ENCODE assay signal across 1 cellular context in genomic region chr11:6737872-6738466, GRCh38.
TF ChIP-seq lines count a peak whose summit lies in the region.

No MANE protein-coding gene starts in this region.

TF ChIP-seq in GM23338, 12 proteins besides CTCF, POLR2A, EP300 and RAD21:
- TF ChIP-seq, protein P1, sequence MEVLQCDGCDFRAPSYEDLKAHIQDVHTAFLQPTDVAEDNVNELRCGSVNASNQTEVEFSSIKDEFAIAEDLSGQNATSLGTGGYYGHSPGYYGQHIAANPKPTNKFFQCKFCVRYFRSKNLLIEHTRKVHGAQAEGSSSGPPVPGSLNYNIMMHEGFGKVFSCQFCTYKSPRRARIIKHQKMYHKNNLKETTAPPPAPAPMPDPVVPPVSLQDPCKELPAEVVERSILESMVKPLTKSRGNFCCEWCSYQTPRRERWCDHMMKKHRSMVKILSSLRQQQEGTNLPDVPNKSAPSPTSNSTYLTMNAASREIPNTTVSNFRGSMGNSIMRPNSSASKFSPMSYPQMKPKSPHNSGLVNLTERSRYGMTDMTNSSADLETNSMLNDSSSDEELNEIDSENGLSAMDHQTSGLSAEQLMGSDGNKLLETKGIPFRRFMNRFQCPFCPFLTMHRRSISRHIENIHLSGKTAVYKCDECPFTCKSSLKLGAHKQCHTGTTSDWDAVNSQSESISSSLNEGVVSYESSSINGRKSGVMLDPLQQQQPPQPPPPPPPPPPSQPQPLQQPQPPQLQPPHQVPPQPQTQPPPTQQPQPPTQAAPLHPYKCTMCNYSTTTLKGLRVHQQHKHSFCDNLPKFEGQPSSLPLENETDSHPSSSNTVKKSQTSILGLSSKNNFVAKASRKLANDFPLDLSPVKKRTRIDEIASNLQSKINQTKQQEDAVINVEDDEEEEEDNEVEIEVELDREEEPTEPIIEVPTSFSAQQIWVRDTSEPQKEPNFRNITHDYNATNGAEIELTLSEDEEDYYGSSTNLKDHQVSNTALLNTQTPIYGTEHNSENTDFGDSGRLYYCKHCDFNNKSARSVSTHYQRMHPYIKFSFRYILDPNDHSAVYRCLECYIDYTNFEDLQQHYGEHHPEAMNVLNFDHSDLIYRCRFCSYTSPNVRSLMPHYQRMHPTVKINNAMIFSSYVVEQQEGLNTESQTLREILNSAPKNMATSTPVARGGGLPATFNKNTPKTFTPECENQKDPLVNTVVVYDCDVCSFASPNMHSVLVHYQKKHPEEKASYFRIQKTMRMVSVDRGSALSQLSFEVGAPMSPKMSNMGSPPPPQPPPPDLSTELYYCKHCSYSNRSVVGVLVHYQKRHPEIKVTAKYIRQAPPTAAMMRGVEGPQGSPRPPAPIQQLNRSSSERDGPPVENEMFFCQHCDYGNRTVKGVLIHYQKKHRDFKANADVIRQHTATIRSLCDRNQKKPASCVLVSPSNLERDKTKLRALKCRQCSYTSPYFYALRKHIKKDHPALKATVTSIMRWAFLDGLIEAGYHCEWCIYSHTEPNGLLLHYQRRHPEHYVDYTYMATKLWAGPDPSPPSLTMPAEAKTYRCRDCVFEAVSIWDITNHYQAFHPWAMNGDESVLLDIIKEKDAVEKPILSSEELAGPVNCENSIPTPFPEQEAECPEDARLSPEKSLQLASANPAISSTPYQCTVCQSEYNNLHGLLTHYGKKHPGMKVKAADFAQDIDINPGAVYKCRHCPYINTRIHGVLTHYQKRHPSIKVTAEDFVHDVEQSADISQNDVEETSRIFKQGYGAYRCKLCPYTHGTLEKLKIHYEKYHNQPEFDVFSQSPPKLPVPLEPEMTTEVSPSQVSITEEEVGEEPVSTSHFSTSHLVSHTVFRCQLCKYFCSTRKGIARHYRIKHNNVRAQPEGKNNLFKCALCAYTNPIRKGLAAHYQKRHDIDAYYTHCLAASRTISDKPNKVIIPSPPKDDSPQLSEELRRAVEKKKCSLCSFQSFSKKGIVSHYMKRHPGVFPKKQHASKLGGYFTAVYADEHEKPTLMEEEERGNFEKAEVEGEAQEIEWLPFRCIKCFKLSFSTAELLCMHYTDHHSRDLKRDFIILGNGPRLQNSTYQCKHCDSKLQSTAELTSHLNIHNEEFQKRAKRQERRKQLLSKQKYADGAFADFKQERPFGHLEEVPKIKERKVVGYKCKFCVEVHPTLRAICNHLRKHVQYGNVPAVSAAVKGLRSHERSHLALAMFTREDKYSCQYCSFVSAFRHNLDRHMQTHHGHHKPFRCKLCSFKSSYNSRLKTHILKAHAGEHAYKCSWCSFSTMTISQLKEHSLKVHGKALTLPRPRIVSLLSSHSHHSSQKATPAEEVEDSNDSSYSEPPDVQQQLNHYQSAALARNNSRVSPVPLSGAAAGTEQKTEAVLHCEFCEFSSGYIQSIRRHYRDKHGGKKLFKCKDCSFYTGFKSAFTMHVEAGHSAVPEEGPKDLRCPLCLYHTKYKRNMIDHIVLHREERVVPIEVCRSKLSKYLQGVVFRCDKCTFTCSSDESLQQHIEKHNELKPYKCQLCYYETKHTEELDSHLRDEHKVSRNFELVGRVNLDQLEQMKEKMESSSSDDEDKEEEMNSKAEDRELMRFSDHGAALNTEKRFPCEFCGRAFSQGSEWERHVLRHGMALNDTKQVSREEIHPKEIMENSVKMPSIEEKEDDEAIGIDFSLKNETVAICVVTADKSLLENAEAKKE (CRISPR knock-in tag; IDR thresholded peaks at IDR 0.05) = peak; percentile 44; the same call in 1 of the 2 replicates
- TF ChIP-seq POLR2AphosphoS5 (IDR thresholded peaks at IDR 0.05; ENCODE audit: low read depth) = no peak
- TF ChIP-seq NANOG (IDR thresholded peaks at IDR 0.05; ENCODE audit: borderline replicate concordance) = no peak
- TF ChIP-seq EZH2 (IDR thresholded peaks at IDR 0.05; ENCODE audit: low read depth, unreplicated experiment) = no peak
- no peak for TF ChIP-seq ETS1 (IDR thresholded peaks at IDR 0.05)
TF ChIP-seq in GM23338: peak in this region for 1.
